In genomic region chr1:15145327-15145726, GRCh38 we compare ENCODE assay signal across 23 cellular contexts.
"Had no signal": no experiment of that assay in that cellular context is flagged by ENCODE, and none has a peak within 500 bp of the region (broad histone marks: within the 10 kb centered on the region; RNA-seq: fewer than 3 reads in every experiment).

No MANE protein-coding gene starts in this region.

- FAIRE-seq: endothelial cell of umbilical vein, frontal cortex, keratinocyte had no signal

- ATAC-seq: mucosa of descending colon; psoas muscle; right cardiac atrium; stimulated activated effector memory CD8-positive, alpha-beta T cell treated with anti-CD3 and anti-CD28 coated beads, Interleukin-12 subunit alpha, Interleukin-12 subunit beta, amount 100 ng/mL, for 72 hours; stimulated activated naive CD8-positive, alpha-beta T cell treated with anti-CD3 and anti-CD28 coated beads, Interleukin-15, Interleukin-2, amounts not matched to agents 100 U/mL and 50 U/mL, for 24 hours had no signal

- H3K27ac ChIP-seq: coronary artery, esophagus muscularis mucosa, psoas muscle, suprapubic skin, transverse colon, vagina had no signal

- H3K9me3 ChIP-seq: esophagus muscularis mucosa, mucosa of descending colon, psoas muscle, sigmoid colon, suprapubic skin, transverse colon, vagina had no signal

- H3K4me3 ChIP-seq: coronary artery, esophagus muscularis mucosa, lung, mucosa of descending colon, psoas muscle, sigmoid colon, suprapubic skin, transverse colon, vagina had no signal

- H3K4me3 Mint-ChIP-seq: memory B cell; mesothelial cell of epicardium; stimulated activated effector memory CD8-positive, alpha-beta T cell treated with anti-CD3 and anti-CD28 coated beads, Interleukin-12 subunit alpha, Interleukin-12 subunit beta, amount 100 ng/mL, for 72 hours had no signal

- DNase-seq: dermis blood vessel endothelial cell; effector memory CD4-positive, alpha-beta T cell; hypothalamus; mucosa of descending colon; naive B cell; psoas muscle; right cardiac atrium; stimulated activated CD4-positive, alpha-beta T cell treated with anti-CD3 and anti-CD28 coated beads, Interleukin-2, amount 100 ng/mL, for 24 hours; stimulated activated CD4-positive, alpha-beta T cell treated with anti-CD3 and anti-CD28 coated beads, Interleukin-4, amount 100 ng/mL, for 24 hours; stimulated activated naive CD8-positive, alpha-beta T cell treated with anti-CD3 and anti-CD28 coated beads, Interleukin-15, Interleukin-2, amounts not matched to agents 100 U/mL and 50 U/mL, for 24 hours; transverse colon had no signal

- H3K4me1 ChIP-seq: psoas muscle, transverse colon, vagina had no signal

- H3K36me3 ChIP-seq: esophagus muscularis mucosa, sigmoid colon, suprapubic skin, transverse colon, vagina had no signal

- H3K27ac Mint-ChIP-seq: memory B cell; mesothelial cell of epicardium; stimulated activated effector memory CD8-positive, alpha-beta T cell treated with anti-CD3 and anti-CD28 coated beads, Interleukin-12 subunit alpha, Interleukin-12 subunit beta, amount 100 ng/mL, for 72 hours had no signal

- H3K36me3 Mint-ChIP-seq: memory B cell; stimulated activated effector memory CD8-positive, alpha-beta T cell treated with anti-CD3 and anti-CD28 coated beads, Interleukin-12 subunit alpha, Interleukin-12 subunit beta, amount 100 ng/mL, for 72 hours had no signal

- H3K9me3 Mint-ChIP-seq: memory B cell; stimulated activated effector memory CD8-positive, alpha-beta T cell treated with anti-CD3 and anti-CD28 coated beads, Interleukin-12 subunit alpha, Interleukin-12 subunit beta, amount 100 ng/mL, for 72 hours had no signal

- H3K4me1 Mint-ChIP-seq: memory B cell; stimulated activated effector memory CD8-positive, alpha-beta T cell treated with anti-CD3 and anti-CD28 coated beads, Interleukin-12 subunit alpha, Interleukin-12 subunit beta, amount 100 ng/mL, for 72 hours had no signal

- H3K27me3 ChIP-seq: esophagus muscularis mucosa, sigmoid colon, suprapubic skin, transverse colon, vagina had no signal
